ENCODE assay signal across 18 cellular contexts in the genomic region with DNA sequence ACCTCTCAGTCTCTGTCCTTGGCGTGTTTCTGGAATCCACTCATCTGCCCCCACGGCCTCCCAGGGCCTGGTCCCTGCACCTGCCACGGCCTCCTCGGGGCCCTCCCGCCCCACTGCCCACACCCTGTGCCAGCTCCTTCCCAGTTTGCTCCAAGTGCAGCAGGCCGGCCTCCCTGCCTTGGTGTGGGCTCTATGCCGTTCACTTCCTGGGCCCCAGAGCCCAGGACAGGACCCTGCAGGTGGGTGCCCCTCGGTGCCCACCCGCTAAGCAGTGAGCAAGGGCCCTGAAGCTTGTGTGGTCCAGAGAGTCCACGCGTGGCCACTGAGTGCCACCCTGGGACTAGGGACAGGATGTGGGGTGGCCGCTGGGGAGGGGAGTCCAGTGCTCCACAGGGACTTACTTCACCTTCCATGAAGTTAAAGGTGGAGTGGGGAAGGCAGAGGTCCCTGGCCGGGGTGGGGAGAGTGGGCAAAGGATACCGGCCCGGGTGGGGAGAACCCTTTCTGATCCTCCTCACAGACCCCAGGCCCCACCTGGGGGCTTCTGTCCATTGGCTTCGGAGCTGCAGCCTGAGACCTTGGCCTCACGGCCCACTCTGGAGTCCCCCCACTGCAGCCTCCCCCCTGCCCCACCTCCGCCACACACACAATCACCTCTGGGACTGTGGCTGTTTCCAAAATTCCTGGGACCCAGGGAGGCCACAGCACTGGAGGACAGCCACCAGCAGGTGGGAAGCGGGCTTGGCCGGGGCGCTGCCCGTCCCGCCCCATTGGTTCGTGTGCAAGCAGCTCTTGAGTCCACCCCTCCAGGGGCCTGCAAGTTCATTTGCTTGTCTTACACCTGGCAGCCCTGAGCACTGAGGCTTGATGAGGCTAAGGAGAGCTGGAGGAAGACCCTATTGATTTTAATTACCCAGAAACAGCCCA.
"Had no signal": no experiment of that assay in that cellular context is flagged by ENCODE, and none has a peak within 500 bp of the region (broad histone marks: within the 10 kb centered on the region; RNA-seq: fewer than 3 reads in every experiment).

No MANE protein-coding gene starts in this region.

- H3K27me3 ChIP-seq: adrenal gland had no signal

- H3K4me3 ChIP-seq: adrenal gland, ascending aorta, left lung, thoracic aorta, upper lobe of left lung had no signal

- H3K36me3 ChIP-seq: adrenal gland, ascending aorta, brain microvascular endothelial cell, left lung, thoracic aorta, upper lobe of left lung had no signal

- H3K4me1 ChIP-seq: ascending aorta, foreskin keratinocyte, left lung, upper lobe of left lung had no signal

- DNase-seq: activated naive CD4-positive, alpha-beta T cell; activated T-cell treated with anti-CD3 and anti-CD28 coated beads, Interleukin-2, amount 50 U/mL, for 1 hour; brain microvascular endothelial cell; central memory CD4-positive, alpha-beta T cell; dermis blood vessel endothelial cell; effector memory CD4-positive, alpha-beta T cell; foreskin keratinocyte; glutamatergic neuron; hippocampal formation; stimulated activated CD4-positive, alpha-beta T cell treated with anti-CD3 and anti-CD28 coated beads, Interleukin-4, amount 100 ng/mL, for 24 hours; stimulated activated naive CD4-positive, alpha-beta T cell treated with Interleukin-2 at 50 U/mL for 16 hours; upper lobe of left lung had no signal

- FAIRE-seq: islet of Langerhans had no signal

- ATAC-seq: foreskin keratinocyte; left lung; naive thymus-derived CD8-positive, alpha-beta T cell had no signal

- H3K9me3 ChIP-seq: adrenal gland, ascending aorta, left lung, thoracic aorta, upper lobe of left lung had no signal

- H3K27ac ChIP-seq: adrenal gland, ascending aorta, brain microvascular endothelial cell, foreskin keratinocyte, left lung, thoracic aorta, upper lobe of left lung had no signal
